1 cellular context compared by ENCODE assay signal in the genomic region with DNA sequence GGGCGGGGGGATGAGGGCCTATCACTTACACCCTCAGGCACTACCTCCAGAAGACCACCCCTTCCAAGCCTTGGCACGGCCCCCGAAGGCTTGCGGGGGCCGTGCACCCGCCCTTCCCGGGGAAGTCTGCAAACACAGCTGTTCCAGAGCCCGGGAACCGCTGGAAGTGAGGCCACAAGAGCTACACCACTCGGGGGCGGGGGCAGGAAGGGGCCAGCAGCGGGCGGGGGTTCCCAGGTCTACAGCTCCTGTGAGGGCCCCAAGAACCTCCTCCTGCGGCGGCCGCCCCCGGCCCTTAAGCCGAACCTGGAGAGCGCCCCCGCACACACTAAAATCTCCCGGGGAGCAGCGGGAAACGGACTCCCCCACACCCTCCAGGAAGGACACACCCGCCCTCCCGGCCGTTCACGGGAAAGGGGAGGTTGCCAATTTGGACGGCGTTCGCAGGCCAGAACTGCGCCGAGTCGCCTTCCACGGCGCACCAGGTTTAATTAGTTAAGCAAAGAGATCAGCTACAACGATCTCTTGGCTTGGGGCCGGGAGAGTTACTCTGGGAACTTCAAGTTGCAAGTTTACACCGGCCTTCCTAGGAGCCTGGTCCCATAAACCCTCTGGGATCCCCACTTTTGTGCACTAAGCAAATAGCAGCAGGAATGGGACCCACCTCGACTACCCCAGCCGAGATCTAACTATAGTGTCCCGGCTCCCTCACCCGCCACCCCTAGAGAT.
TF ChIP-seq lines count a peak whose summit lies in the region.

No MANE protein-coding gene starts in this region.

TF ChIP-seq in K562, 482 proteins besides CTCF, POLR2A, EP300 and RAD21 (continued from another document):
- TF ChIP-seq, protein P1, sequence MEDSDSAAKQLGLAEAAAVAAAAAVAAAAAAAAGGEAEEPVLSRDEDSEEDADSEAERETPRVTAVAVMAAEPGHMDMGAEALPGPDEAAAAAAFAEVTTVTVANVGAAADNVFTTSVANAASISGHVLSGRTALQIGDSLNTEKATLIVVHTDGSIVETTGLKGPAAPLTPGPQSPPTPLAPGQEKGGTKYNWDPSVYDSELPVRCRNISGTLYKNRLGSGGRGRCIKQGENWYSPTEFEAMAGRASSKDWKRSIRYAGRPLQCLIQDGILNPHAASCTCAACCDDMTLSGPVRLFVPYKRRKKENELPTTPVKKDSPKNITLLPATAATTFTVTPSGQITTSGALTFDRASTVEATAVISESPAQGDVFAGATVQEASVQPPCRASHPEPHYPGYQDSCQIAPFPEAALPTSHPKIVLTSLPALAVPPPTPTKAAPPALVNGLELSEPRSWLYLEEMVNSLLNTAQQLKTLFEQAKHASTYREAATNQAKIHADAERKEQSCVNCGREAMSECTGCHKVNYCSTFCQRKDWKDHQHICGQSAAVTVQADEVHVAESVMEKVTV (CRISPR knock-in tag; IDR thresholded peaks at IDR 0.05) = no peak
- TF ChIP-seq, protein P2, sequence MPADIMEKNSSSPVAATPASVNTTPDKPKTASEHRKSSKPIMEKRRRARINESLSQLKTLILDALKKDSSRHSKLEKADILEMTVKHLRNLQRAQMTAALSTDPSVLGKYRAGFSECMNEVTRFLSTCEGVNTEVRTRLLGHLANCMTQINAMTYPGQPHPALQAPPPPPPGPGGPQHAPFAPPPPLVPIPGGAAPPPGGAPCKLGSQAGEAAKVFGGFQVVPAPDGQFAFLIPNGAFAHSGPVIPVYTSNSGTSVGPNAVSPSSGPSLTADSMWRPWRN (IDR thresholded peaks at IDR 0.05; ENCODE audit: low read depth) = no peak
- TF ChIP-seq GTF2F1 (IDR thresholded peaks at IDR 0.05; ENCODE audit: low read depth, low read length) (no peak), TOE1 (IDR thresholded peaks at IDR 0.05; ENCODE audit: borderline replicate concordance) (no peak), TOE1 (CRISPR knock-in tag; IDR thresholded peaks at IDR 0.05; ENCODE audit: borderline replicate concordance, low read depth) (no peak), EGR1 (conservative IDR thresholded peaks at IDR 0.05) (peak; percentile 40; the same call in 1 of the 2 replicates), TAF15 (IDR thresholded peaks at IDR 0.05; ENCODE audit: low read depth, low read length) (no peak)
- TF ChIP-seq, protein P3, sequence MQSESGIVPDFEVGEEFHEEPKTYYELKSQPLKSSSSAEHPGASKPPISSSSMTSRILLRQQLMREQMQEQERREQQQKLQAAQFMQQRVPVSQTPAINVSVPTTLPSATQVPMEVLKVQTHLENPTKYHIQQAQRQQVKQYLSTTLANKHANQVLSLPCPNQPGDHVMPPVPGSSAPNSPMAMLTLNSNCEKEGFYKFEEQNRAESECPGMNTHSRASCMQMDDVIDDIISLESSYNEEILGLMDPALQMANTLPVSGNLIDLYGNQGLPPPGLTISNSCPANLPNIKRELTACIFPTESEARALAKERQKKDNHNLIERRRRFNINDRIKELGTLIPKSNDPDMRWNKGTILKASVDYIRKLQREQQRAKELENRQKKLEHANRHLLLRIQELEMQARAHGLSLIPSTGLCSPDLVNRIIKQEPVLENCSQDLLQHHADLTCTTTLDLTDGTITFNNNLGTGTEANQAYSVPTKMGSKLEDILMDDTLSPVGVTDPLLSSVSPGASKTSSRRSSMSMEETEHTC (IDR thresholded peaks at IDR 0.05) = no peak
- TF ChIP-seq, protein P4, sequence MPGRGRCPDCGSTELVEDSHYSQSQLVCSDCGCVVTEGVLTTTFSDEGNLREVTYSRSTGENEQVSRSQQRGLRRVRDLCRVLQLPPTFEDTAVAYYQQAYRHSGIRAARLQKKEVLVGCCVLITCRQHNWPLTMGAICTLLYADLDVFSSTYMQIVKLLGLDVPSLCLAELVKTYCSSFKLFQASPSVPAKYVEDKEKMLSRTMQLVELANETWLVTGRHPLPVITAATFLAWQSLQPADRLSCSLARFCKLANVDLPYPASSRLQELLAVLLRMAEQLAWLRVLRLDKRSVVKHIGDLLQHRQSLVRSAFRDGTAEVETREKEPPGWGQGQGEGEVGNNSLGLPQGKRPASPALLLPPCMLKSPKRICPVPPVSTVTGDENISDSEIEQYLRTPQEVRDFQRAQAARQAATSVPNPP (IDR thresholded peaks at IDR 0.05; ENCODE audit: borderline replicate concordance, insufficient read depth, insufficient read length) = no peak
TF ChIP-seq in K562: peak in this region for 2.
